12 cellular contexts compared by ENCODE assay signal in the genomic region with DNA sequence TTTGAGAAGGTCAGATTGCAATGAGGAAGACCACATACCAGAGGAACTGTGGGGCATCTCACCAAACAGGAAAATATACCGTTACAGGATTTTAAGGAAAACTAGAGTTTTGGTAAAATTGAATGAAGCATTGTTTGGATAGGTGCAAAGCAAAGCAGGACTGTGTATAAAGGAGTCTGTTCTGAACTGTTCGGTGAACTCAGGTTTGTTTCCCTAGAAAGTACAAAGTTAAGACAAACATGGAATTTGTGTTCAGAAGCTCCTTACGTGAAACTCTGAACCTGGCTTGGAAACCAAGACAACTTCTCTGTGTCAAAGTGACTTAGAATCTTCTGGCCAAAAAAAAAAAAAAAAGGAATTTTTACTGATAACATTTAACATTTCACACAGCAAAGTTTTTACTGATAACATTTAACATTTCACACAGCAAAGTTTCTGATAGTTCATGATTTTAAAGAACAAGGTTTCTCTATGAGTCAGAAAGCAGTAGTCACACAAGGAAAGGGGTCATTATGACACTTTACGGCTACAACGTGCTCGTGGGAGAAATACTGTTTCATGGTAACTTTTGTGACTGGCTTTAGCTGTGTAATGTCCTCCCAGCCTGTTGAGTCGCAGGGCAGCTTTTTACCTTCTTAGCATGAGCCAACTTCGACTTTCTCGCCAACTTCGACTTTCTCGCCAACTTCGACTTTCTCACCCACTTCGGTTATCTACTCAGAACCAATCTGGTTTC. TPM values are rescaled to one million over a fixed set of nuclear protein-coding genes. Genes with fewer than 3 reads are reported as not detected.
DNase-seq lines count a peak whose midpoint lies in the region; ATAC-seq, FAIRE-seq and TF ChIP-seq lines count a peak whose summit lies in the region.
"Had no signal": no experiment of that assay in that cellular context is flagged by ENCODE, and none has a peak within 500 bp of the region (broad histone marks: within the 10 kb centered on the region; RNA-seq: fewer than 3 reads in every experiment).

No MANE protein-coding gene starts in this region.

- H3K79me2 ChIP-seq in K562 (ENCODE audit: control insufficient read depth, insufficient read depth, low read length) (no peaks in the 10 kb centered on the region), PC-3 (ENCODE audit: low read length) (no peaks in the 10 kb centered on the region)

- in situ Hi-C loops in K562 (cut with MboI): no loop called here

- ATAC-seq in GM19395 (IDR thresholded peaks at IDR 0.05; ENCODE audit: unreplicated experiment) (peak; percentile 63), HG03521 (IDR thresholded peaks at IDR 0.05; ENCODE audit: unreplicated experiment) (peak; percentile 43), K562 (peak; percentile 32; the same call in 1 of the 3 replicates), PC-3 (no peak)

- intact Hi-C loops in K562 (cut with micrococcal nuclease): no loop called here
- intact Hi-C loops in PC-3 (cut with micrococcal nuclease): no loop called here

- H3K4me3 ChIP-seq in K562: no peak overlapping the region
- no peak overlapping the region for H3K4me3 ChIP-seq in PC-3 (ENCODE audit: low read length)
- H3K4me3 ChIP-seq in right atrium auricular region: no peak overlapping the region

- H3F3A ChIP-seq in PC-3 (ENCODE audit: low read length, unreplicated experiment): no peaks in the 10 kb centered on the region

- POLR2A ChIA-PET in K562 (lab: Yijun Ruan, JAX): interaction anchor here (1.1 kb wide), 1 partner anchor 37 kb away, joined by 3 read pairs; a partner anchor contains a TSS
- POLR2A ChIA-PET in PC-3 (lab: Charles Lee; ENCODE audit: unreplicated experiment): no interaction called here

- H3K9me3 ChIP-seq in K562 (replicated peaks; ENCODE audit: control insufficient read depth, insufficient read depth, low read depth, low read length): no peaks in the 10 kb centered on the region
- no peaks in the 10 kb centered on the region for H3K9me3 ChIP-seq in PC-3 (ENCODE audit: low read length)
- peaks cover 0 to 4% of the 10 kb centered on the region in 2 donors for H3K9me3 ChIP-seq in right atrium auricular region

- H3K4me2 ChIP-seq in K562 (ENCODE audit: insufficient read depth, low read length) (no peak overlapping the region), PC-3 (ENCODE audit: low read length) (no peak overlapping the region)

- 48% methylated on average over 13 of the region's 13 CpGs for WGBS in K562 (ENCODE audit: insufficient coverage, low coverage, missing lambda C conversion rate)

- DNase-seq in GM12891 (ENCODE audit: insufficient read length, low spot score): peak; percentile 21
- no peak for DNase-seq in K562 (ENCODE audit: extremely low read depth in 1 of 4, low spot score in 3 of 4)
- DNase-seq in PC-3: no peak
- no peak for DNase-seq in germinal center (ENCODE audit: low spot score)
- no peak for DNase-seq in right atrium auricular region (ENCODE audit: low spot score)
- no peak for DNase-seq in RCC 7860 (ENCODE audit: low spot score)
- DNase-seq: amygdala, kidney glomerular epithelial cell, NCI-H345 had no signal

- TF ChIP-seq RAD21 in K562 (CRISPR knock-in tag; conservative IDR thresholded peaks at IDR 0.05 in 1 of 2, IDR thresholded peaks at IDR 0.05 in 1 of 2): no peak

- H3K4me1 ChIP-seq in K562 (replicated peaks in 1 of 2; ENCODE audit: control insufficient read depth in 2 of 2, insufficient read depth in 2 of 2, low read length in 2 of 2) (peaks cover 5 to 13% of the 10 kb centered on the region in 2 experiments; a peak in 3 of 5 replicates), PC-3 (ENCODE audit: insufficient read depth, low read length) (no peaks in the 10 kb centered on the region), right atrium auricular region (no peaks in the 10 kb centered on the region)

- no peaks in the 10 kb centered on the region for H3K27me3 ChIP-seq in K562 (ENCODE audit: control insufficient read depth in 2 of 2, insufficient read depth in 2 of 2, low read length in 2 of 2)
- H3K27me3 ChIP-seq in PC-3 (ENCODE audit: low read length): no peaks in the 10 kb centered on the region
- H3K27me3 ChIP-seq in right atrium auricular region: no peaks in the 10 kb centered on the region

- H2AFZ ChIP-seq in K562 (ENCODE audit: low read depth, low read length) (peak overlapping the region; percentile 10; the same call in 1 of the 2 replicates), PC-3 (ENCODE audit: low read length) (no peak overlapping the region)

- no TSS peak for BruUV-seq in K562 (replicated peaks; lab: Mats Ljungman, UMichigan)
- BruUV-seq in PC-3 (replicated peaks; lab: Mats Ljungman, UMichigan): no TSS peak

- peaks cover 13% of the 10 kb centered on the region; the same call in 2 of the 3 replicates for H3K36me3 ChIP-seq in K562 (ENCODE audit: control insufficient read depth, insufficient read depth, low read length)
- peaks cover 12% of the 10 kb centered on the region; the same call in 1 of the 2 replicates for H3K36me3 ChIP-seq in PC-3 (ENCODE audit: low read depth, low read length)
- H3K36me3 ChIP-seq in right atrium auricular region: peaks cover 9% of the 10 kb centered on the region

- CTCF ChIA-PET in K562 (lab: Yijun Ruan, JAX; ENCODE audit: low intra/inter-chr PET ratio) (no interaction called here), PC-3 (lab: Charles Lee) (no interaction called here)

- no peaks in the 10 kb centered on the region for H3K9me1 ChIP-seq in K562 (ENCODE audit: control insufficient read depth, insufficient read depth, low read length)

- FAIRE-seq in GM12891 (lab: Jason Lieb, UNC) (peak; percentile 66), K562 (lab: Jason Lieb, UNC) (peak; percentile 72), RCC 7860 (lab: Jason Lieb, UNC) (no peak)
- FAIRE-seq: D721Med had no signal

- H3K9ac ChIP-seq in K562 (ENCODE audit: insufficient read depth in 1 of 2, low read depth in 2 of 2, low read length in 2 of 2): peak overlapping the region in 1 of 2 experiments; percentile 50; a peak in 1 of 4 replicates
- H3K9ac ChIP-seq in PC-3 (ENCODE audit: low read length): no peak overlapping the region

- TF ChIP-seq CTCF in K562 (IDR thresholded peaks at IDR 0.05 in 2 of 3, conservative IDR thresholded peaks at IDR 0.05 in 1 of 3; ENCODE audit: insufficient read depth in 2 of 3, low read depth in 1 of 3, low read length in 3 of 3): no peak
- TF ChIP-seq CTCF in PC-3 (conservative IDR thresholded peaks at IDR 0.05; ENCODE audit: low read depth, low read length): no peak
- no peak for TF ChIP-seq CTCF in right atrium auricular region (IDR thresholded peaks at IDR 0.05)

- TF ChIP-seq POLR2A in GM12891 (IDR thresholded peaks at IDR 0.05; ENCODE audit: low read depth, low read length) (0 out of 2 replicates have a peak, but pooled peaks have one; percentile 36), K562 (conservative IDR thresholded peaks at IDR 0.05) (no peak)

- no peak for TF ChIP-seq EP300 in K562 (IDR thresholded peaks at IDR 0.05; ENCODE audit: low read length)

- H3K27ac ChIP-seq in K562 (ENCODE audit: extremely low read depth, low read depth, low read length) (peak overlapping the region; percentile 6; the same call in 1 of the 3 replicates), PC-3 (ENCODE audit: low read length) (no peak overlapping the region), right atrium auricular region (no peak overlapping the region)

- H4K20me1 ChIP-seq in K562 (replicated peaks; ENCODE audit: control insufficient read depth, insufficient read depth, low read length): no peaks in the 10 kb centered on the region
- H4K20me1 ChIP-seq in PC-3 (ENCODE audit: low read length): no peaks in the 10 kb centered on the region

- H3K9me2 ChIP-seq in PC-3 (replicated peaks; ENCODE audit: low read length): no peaks in the 10 kb centered on the region

RNA-seq across cellular contexts. Expression of a gene that starts 21.2 kb away (rescaled TPM):
- polyA plus RNA-seq in GM12891 (2012; ENCODE audit: low read depth, missing spikeins): 9.6 TPM
- total RNA-seq in K562 (2011; cell fraction: chromatin; rRNA removed; ENCODE audit: low replicate concordance): 24.7 and 26.6 TPM in 2 replicates
- 14.5 and 15.1 TPM in 2 replicates for total RNA-seq in K562 (2011; cell fraction: nucleolus; rRNA removed)
- total RNA-seq in K562 (2011; cell fraction: nucleoplasm; rRNA removed): 20.1 and 32.4 TPM in 2 replicates
- 4.9 and 7.1 TPM in 2 replicates for total RNA-seq in K562 (2014; rRNA removed)
- total RNA-seq in K562 (2014; rRNA removed; fragmentation: Illumina TruSeq; extraction: Trizol): 5.4 and 5.6 TPM in 2 replicates
- 6.3 and 6.4 TPM in 2 replicates for total RNA-seq in K562 (2015; rRNA removed; fragmentation: Illumina TruSeq; extraction: Trizol)
- total RNA-seq in K562 (2021): 15.5 and 16.3 TPM in 2 replicates
- polyA plus RNA-seq in K562 (2011; rRNA removed): 3.2 and 5.2 TPM in 2 replicates
- polyA plus RNA-seq in K562 (2011; cell fraction: cytosol; rRNA removed): 3.0 and 3.4 TPM in 2 replicates
- polyA plus RNA-seq in K562 (2011; cell fraction: nucleus; rRNA removed): 7.8 and 14.6 TPM in 2 replicates
- 6.3 and 6.6 TPM in 2 replicates for polyA plus RNA-seq in K562 (2012)
- 8.7 and 9.0 TPM in 2 replicates for polyA plus RNA-seq in K562 (2014; fragmentation: Illumina TruSeq; extraction: Trizol)
- polyA plus RNA-seq in K562 (2014; fragmentation: Nextera tagmentation; extraction: Ambion mirVana): under 1 TPM; 0.35 to 0.58 TPM
- polyA plus RNA-seq in K562 (2014; rRNA removed): 5.3 and 5.5 TPM in 2 replicates
- 6.5 and 10.2 TPM in 2 replicates for polyA minus RNA-seq in K562 (2011; rRNA and poly(A)+ RNA removed)
- 10.4 and 12.0 TPM in 2 replicates for polyA minus RNA-seq in K562 (2011; cell fraction: cytosol; rRNA and poly(A)+ RNA removed)
- polyA minus RNA-seq in K562 (2011; cell fraction: nucleus; rRNA and poly(A)+ RNA removed): 5.7 and 7.3 TPM in 2 replicates
- total RNA-seq in PC-3 (2014; rRNA removed): 6.1 and 10.1 TPM in 2 replicates
- total RNA-seq in right atrium auricular region: 1 to 10 TPM; 1.9 to 3.9 TPM

RNA-seq across cellular contexts. Expression of a gene that starts 36.9 kb away (rescaled TPM):
- polyA plus RNA-seq in GM12891 (2012; ENCODE audit: low read depth, missing spikeins): 110 TPM
- total RNA-seq in K562 (2011; cell fraction: chromatin; rRNA removed; ENCODE audit: low replicate concordance): 33.8 and 38.3 TPM in 2 replicates
- 33.5 and 37.1 TPM in 2 replicates for total RNA-seq in K562 (2011; cell fraction: nucleolus; rRNA removed)
- total RNA-seq in K562 (2011; cell fraction: nucleoplasm; rRNA removed): 36.7 and 58.4 TPM in 2 replicates
- total RNA-seq in K562 (2014; rRNA removed): 67.0 and 68.4 TPM in 2 replicates
- total RNA-seq in K562 (2014; rRNA removed; fragmentation: Illumina TruSeq; extraction: Trizol): 79.0 and 87.6 TPM in 2 replicates
- total RNA-seq in K562 (2015; rRNA removed; fragmentation: Illumina TruSeq; extraction: Trizol): 83.4 and 91.1 TPM in 2 replicates
- total RNA-seq in K562 (2021): 91.7 and 92.5 TPM in 2 replicates
- 129 and 170 TPM in 2 replicates for polyA plus RNA-seq in K562 (2011; rRNA removed)
- polyA plus RNA-seq in K562 (2011; cell fraction: cytosol; rRNA removed): 125 and 156 TPM in 2 replicates
- polyA plus RNA-seq in K562 (2011; cell fraction: nucleus; rRNA removed): 64.6 and 74.4 TPM in 2 replicates
- polyA plus RNA-seq in K562 (2012): 79.1 and 122 TPM in 2 replicates
- 139 and 147 TPM in 2 replicates for polyA plus RNA-seq in K562 (2014; fragmentation: Illumina TruSeq; extraction: Trizol)
- 100 to 1,000 TPM; 258 to 288 TPM for polyA plus RNA-seq in K562 (2014; fragmentation: Nextera tagmentation; extraction: Ambion mirVana)
- polyA plus RNA-seq in K562 (2014; rRNA removed): 126 and 140 TPM in 2 replicates
- 33.3 and 40.1 TPM in 2 replicates for polyA minus RNA-seq in K562 (2011; rRNA and poly(A)+ RNA removed)
- 25.8 and 39.5 TPM in 2 replicates for polyA minus RNA-seq in K562 (2011; cell fraction: cytosol; rRNA and poly(A)+ RNA removed)
- polyA minus RNA-seq in K562 (2011; cell fraction: nucleus; rRNA and poly(A)+ RNA removed): 28.5 and 30.0 TPM in 2 replicates
- 42.2 and 61.3 TPM in 2 replicates for total RNA-seq in PC-3 (2014; rRNA removed)
- total RNA-seq in right atrium auricular region: 10 to 100 TPM; 33.7 to 36.2 TPM
